Comparison of ENCODE assay signal across 22 cellular contexts in genomic region chr22:18976197-18976751, GRCh38. TPM values are rescaled to one million over a fixed set of nuclear protein-coding genes. Genes with fewer than 3 reads are reported as not detected.
"Had no signal": no experiment of that assay in that cellular context is flagged by ENCODE, and none has a peak within 500 bp of the region (broad histone marks: within the 10 kb centered on the region; RNA-seq: fewer than 3 reads in every experiment).

No MANE protein-coding gene starts in this region.

- H3K9me3 ChIP-seq: colonic mucosa, suprapubic skin, thyroid gland had no signal

- H3K4me1 ChIP-seq: colonic mucosa, foreskin keratinocyte, left lung, neural progenitor cell, sigmoid colon, thyroid gland had no signal

- DNase-seq: cerebellar nuclear complex; colonic mucosa; dermis blood vessel endothelial cell; erythroblast; foreskin keratinocyte; hippocampal formation; kidney glomerular epithelial cell; mesenchymal stem cell; midbrain; occipital lobe; sigmoid colon; stimulated activated CD4-positive, alpha-beta T cell treated with anti-CD3 and anti-CD28 coated beads, Interleukin-12 subunit alpha, Interleukin-12 subunit beta, amount 100 ng/mL, for 4 hours; stimulated activated naive CD4-positive, alpha-beta T cell; thyroid gland had no signal

- ATAC-seq: foreskin keratinocyte; left lung; natural killer cell treated with Interleukin-12 subunit alpha and Interleukin-12 subunit beta and Interleukin-15 and Interleukin-18, amount 100 ng/mL, for 72 hours had no signal

- H3K27me3 ChIP-seq: foreskin keratinocyte, suprapubic skin, thyroid gland had no signal

- H3K27ac ChIP-seq: colonic mucosa, foreskin keratinocyte, left lung, neural progenitor cell, sigmoid colon, skin epidermis, suprapubic skin, thyroid gland had no signal

- H3K36me3 ChIP-seq: colonic mucosa, left lung, neural progenitor cell, sigmoid colon, suprapubic skin, thyroid gland had no signal

- H3K4me3 ChIP-seq: colonic mucosa, left lung, lung, neural progenitor cell, sigmoid colon, skin epidermis, suprapubic skin, thyroid gland had no signal

RNA-seq across cellular contexts. Expression of gene PRODH, which starts 40.2 kb away (rescaled TPM):
- total RNA-seq: endothelial cell of umbilical vein; natural killer cell treated with Interleukin-12 subunit alpha and Interleukin-12 subunit beta and Interleukin-15 and Interleukin-18, amount 100 ng/mL, for 72 hours; pulmonary artery endothelial cell had no signal
- polyA plus RNA-seq: endothelial cell of umbilical vein had no signal
